1 cellular context compared by ENCODE assay signal in genomic region chr1:6241887-6242740, GRCh38.
TF ChIP-seq lines count a peak whose summit lies in the region.

No MANE protein-coding gene starts in this region.

TF ChIP-seq in HepG2, 621 proteins besides CTCF, POLR2A, EP300 and RAD21:
- TF ChIP-seq ZNF687 (CRISPR knock-in tag; IDR thresholded peaks at IDR 0.05) (peak; percentile 22; the same call in 1 of the 2 replicates), PATZ1 (CRISPR knock-in tag; IDR thresholded peaks at IDR 0.05) (0 out of 2 replicates have a peak, but pooled peaks have one; percentile 6), SOX13 (IDR thresholded peaks at IDR 0.05) (no peak), SOX13 (CRISPR knock-in tag; conservative IDR thresholded peaks at IDR 0.05 in 1 of 2, IDR thresholded peaks at IDR 0.05 in 1 of 2) (0 out of 4 replicates have a peak, but pooled peaks of 1 of the 2 experiments have one; percentile 32), ZBTB42 (CRISPR knock-in tag; IDR thresholded peaks at IDR 0.05) (0 out of 2 replicates have a peak, but pooled peaks have one; percentile 56), REST (IDR thresholded peaks at IDR 0.05; ENCODE audit: borderline replicate concordance in 1 of 2, low read depth in 1 of 2, low read length in 2 of 2) (peak; percentile 34 to 55; a peak in 3 of 4 replicates), ZBTB3 (CRISPR knock-in tag; IDR thresholded peaks at IDR 0.05; ENCODE audit: borderline replicate concordance, low read depth) (no peak)
